ENCODE assay signal across 1 cellular context in the genomic region with DNA sequence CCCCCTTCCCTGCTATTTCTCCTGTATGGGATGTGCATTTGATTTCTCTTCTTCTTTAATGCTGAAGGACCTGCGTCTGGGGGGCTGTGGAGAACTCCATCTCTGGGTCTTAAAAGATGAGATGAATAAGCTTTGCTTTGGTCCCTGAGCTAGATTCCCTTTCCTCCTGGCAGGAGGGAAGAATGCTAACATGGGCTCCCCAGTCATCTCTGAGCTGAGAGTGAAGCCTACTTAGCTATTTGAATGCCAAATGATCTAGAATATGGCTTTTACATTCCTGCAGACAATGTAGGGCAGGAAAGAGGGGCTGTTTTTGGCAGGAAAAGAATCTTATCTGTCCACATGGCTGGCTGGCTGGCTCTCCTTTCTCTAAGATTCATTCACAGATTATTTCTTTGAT.
TF ChIP-seq lines count a peak whose summit lies in the region.

No MANE protein-coding gene starts in this region.

TF ChIP-seq in K562, 482 proteins besides CTCF, POLR2A, EP300 and RAD21 (continued from another document):
- TF ChIP-seq, protein P1, sequence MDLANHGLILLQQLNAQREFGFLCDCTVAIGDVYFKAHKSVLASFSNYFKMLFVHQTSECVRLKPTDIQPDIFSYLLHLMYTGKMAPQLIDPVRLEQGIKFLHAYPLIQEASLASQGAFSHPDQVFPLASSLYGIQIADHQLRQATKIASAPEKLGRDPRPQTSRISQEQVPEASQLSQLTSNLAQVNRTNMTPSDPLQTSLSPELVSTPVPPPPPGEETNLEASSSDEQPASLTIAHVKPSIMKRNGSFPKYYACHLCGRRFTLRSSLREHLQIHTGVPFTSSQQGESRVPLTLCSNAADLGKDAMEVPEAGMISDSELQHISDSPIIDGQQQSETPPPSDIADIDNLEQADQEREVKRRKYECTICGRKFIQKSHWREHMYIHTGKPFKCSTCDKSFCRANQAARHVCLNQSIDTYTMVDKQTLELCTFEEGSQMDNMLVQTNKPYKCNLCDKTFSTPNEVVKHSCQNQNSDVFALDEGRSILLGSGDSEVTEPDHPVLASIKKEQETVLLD (IDR thresholded peaks at IDR 0.05): no peak
- TF ChIP-seq, protein P2, sequence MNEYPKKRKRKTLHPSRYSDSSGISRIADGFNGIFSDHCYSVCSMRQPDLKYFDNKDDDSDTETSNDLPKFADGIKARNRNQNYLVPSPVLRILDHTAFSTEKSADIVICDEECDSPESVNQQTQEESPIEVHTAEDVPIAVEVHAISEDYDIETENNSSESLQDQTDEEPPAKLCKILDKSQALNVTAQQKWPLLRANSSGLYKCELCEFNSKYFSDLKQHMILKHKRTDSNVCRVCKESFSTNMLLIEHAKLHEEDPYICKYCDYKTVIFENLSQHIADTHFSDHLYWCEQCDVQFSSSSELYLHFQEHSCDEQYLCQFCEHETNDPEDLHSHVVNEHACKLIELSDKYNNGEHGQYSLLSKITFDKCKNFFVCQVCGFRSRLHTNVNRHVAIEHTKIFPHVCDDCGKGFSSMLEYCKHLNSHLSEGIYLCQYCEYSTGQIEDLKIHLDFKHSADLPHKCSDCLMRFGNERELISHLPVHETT (CRISPR knock-in tag; conservative IDR thresholded peaks at IDR 0.05 in 1 of 2, IDR thresholded peaks at IDR 0.05 in 1 of 2): no peak
- TF ChIP-seq RFX5 (IDR thresholded peaks at IDR 0.05; ENCODE audit: low read depth, low read length): no peak
- no peak for TF ChIP-seq PTRF (tag; IDR thresholded peaks at IDR 0.05)
- TF ChIP-seq SP1 (CRISPR knock-in tag; IDR thresholded peaks at IDR 0.05): no peak
- TF ChIP-seq NR3C1 (CRISPR knock-in tag; IDR thresholded peaks at IDR 0.05): no peak
- no peak for TF ChIP-seq TAF15 (IDR thresholded peaks at IDR 0.05; ENCODE audit: low read depth, low read length)
- TF ChIP-seq YY1 (IDR thresholded peaks at IDR 0.05; ENCODE audit: borderline replicate concordance in 1 of 3, control insufficient read depth in 1 of 3, extremely low read depth in 1 of 3, insufficient read depth in 3 of 3, insufficient read length in 1 of 3, insufficient replicate concordance in 2 of 3, low read depth in 1 of 3, low read length in 2 of 3): no peak
- TF ChIP-seq ZNF133 (CRISPR knock-in tag; IDR thresholded peaks at IDR 0.05): no peak
